In genomic region chr21:31475223-31475622, GRCh38 we compare ENCODE assay signal across 1 cellular context.
TF ChIP-seq lines count a peak whose summit lies in the region.

No MANE protein-coding gene starts in this region.

TF ChIP-seq in GM23338, 12 proteins besides CTCF, POLR2A, EP300 and RAD21 (continued from another document):
- TF ChIP-seq REST (IDR thresholded peaks at IDR 0.05; ENCODE audit: unreplicated experiment) = no peak
